8 cellular contexts compared by ENCODE assay signal in genomic region chr3:124584245-124584551, GRCh38.
A peak's percentile ranks its signal among the peaks of the same experiment; 100 is the strongest.
DNase-seq lines count a peak whose midpoint lies in the region; ATAC-seq, FAIRE-seq and TF ChIP-seq lines count a peak whose summit lies in the region.

No MANE protein-coding gene starts in this region.

- H3K9me3 Mint-ChIP-seq in T-helper 1 cell treated with Interleukin-12 subunit alpha and Interleukin-12 subunit beta and Interleukin-4 antibody, amounts not matched to agents 30 μg/mL and 1 μg/mL, for 36 hours = no peaks in the 10 kb centered on the region

- intact Hi-C loops in right cardiac atrium (cut with DNase I) (no loop called here), sigmoid colon (cut with DNase I) (no loop called here)

- peak overlapping the region; percentile 58 for H3K4me3 Mint-ChIP-seq in T-helper 1 cell treated with Interleukin-12 subunit alpha and Interleukin-12 subunit beta and Interleukin-4 antibody, amounts not matched to agents 30 μg/mL and 1 μg/mL, for 36 hours

- 26% methylated on average over 9 of the region's 9 CpGs for WGBS in right cardiac atrium
- 16 to 22% methylated on average over 9 of the region's 9 CpGs for WGBS in sigmoid colon, 2 donors

- no peak for DNase-seq in GM12891 (ENCODE audit: insufficient read length, low spot score)
- DNase-seq in right cardiac atrium = no peak
- no peak for DNase-seq in sigmoid colon
- no peak for DNase-seq in LoVo (ENCODE audit: low spot score)
- no peak for DNase-seq in cerebellar nuclear complex (lab: John Stamatoyannopoulos, UW)
- DNase-seq in G401 (ENCODE audit: low spot score) = no peak

- H3K9me3 ChIP-seq in right cardiac atrium (ENCODE audit: control insufficient read depth, low read length) (no peaks in the 10 kb centered on the region), sigmoid colon (no peaks in the 10 kb centered on the region)

- no peak for TF ChIP-seq EP300 in sigmoid colon (IDR thresholded peaks at IDR 0.05)

- H3K27ac ChIP-seq in right cardiac atrium (ENCODE audit: low read length) (no peak overlapping the region), sigmoid colon (no peak overlapping the region)

- no peaks in the 10 kb centered on the region for H3K27me3 ChIP-seq in right cardiac atrium (ENCODE audit: control insufficient read depth, insufficient read depth)
- peaks cover 0 to 34% (median 7%) of the 10 kb centered on the region in 3 donors for H3K27me3 ChIP-seq in sigmoid colon

- no peak for ATAC-seq in right cardiac atrium
- ATAC-seq in HG02623 (IDR thresholded peaks at IDR 0.05; ENCODE audit: unreplicated experiment) = no peak

- no peaks in the 10 kb centered on the region for H3K36me3 ChIP-seq in sigmoid colon

- no peak overlapping the region for H3K27ac Mint-ChIP-seq in T-helper 1 cell treated with Interleukin-12 subunit alpha and Interleukin-12 subunit beta and Interleukin-4 antibody, amounts not matched to agents 30 μg/mL and 1 μg/mL, for 36 hours

- in situ Hi-C loops in G401 (cut with HindIII; ENCODE audit: low sequenced_read_pairs) = no loop called here

- H3K4me3 ChIP-seq in right cardiac atrium (ENCODE audit: low read length) (peak overlapping the region; percentile 50), sigmoid colon (peak overlapping the region; percentile 19 to 53 (median 42))

- no peaks in the 10 kb centered on the region for H3K36me3 Mint-ChIP-seq in T-helper 1 cell treated with Interleukin-12 subunit alpha and Interleukin-12 subunit beta and Interleukin-4 antibody, amounts not matched to agents 30 μg/mL and 1 μg/mL, for 36 hours (ENCODE audit: low read depth)

- peak; percentile 9 for FAIRE-seq in GM12891 (lab: Jason Lieb, UNC)

- no peak for TF ChIP-seq POLR2A in GM12891 (IDR thresholded peaks at IDR 0.05; ENCODE audit: low read depth, low read length)
- TF ChIP-seq POLR2A in sigmoid colon (IDR thresholded peaks at IDR 0.05) = no peak

- H3K4me1 ChIP-seq in right cardiac atrium (ENCODE audit: control insufficient read depth, insufficient read depth, low read length) = no peaks in the 10 kb centered on the region
- H3K4me1 ChIP-seq in sigmoid colon = peaks cover 0 to 14% (median 11%) of the 10 kb centered on the region in 4 donors

- peaks cover 71% of the 10 kb centered on the region for H3K27me3 Mint-ChIP-seq in T-helper 1 cell treated with Interleukin-12 subunit alpha and Interleukin-12 subunit beta and Interleukin-4 antibody, amounts not matched to agents 30 μg/mL and 1 μg/mL, for 36 hours (ENCODE audit: low read depth)

- H3K4me1 Mint-ChIP-seq in T-helper 1 cell treated with Interleukin-12 subunit alpha and Interleukin-12 subunit beta and Interleukin-4 antibody, amounts not matched to agents 30 μg/mL and 1 μg/mL, for 36 hours (ENCODE audit: low read depth) = peaks cover 8% of the 10 kb centered on the region

- no peak for TF ChIP-seq CTCF in sigmoid colon (IDR thresholded peaks at IDR 0.05)

TF ChIP-seq in GM12891, 5 proteins besides CTCF, POLR2A, EP300 and RAD21:
- TF ChIP-seq SPI1 (IDR thresholded peaks at IDR 0.05; ENCODE audit: low read depth, low read length) (no peak), TAF1 (IDR thresholded peaks at IDR 0.05; ENCODE audit: low read depth, low read length) (no peak), POU2F2 (IDR thresholded peaks at IDR 0.05; ENCODE audit: low read depth, low read length) (no peak)
TF ChIP-seq in GM12891: peak in this region for 0.
